12 cellular contexts compared by ENCODE assay signal in genomic region chr6:111938710-111939109, GRCh38.
DNase-seq lines count a peak whose midpoint lies in the region; ATAC-seq, FAIRE-seq and TF ChIP-seq lines count a peak whose summit lies in the region.
"Had no signal": no experiment of that assay in that cellular context is flagged by ENCODE, and none has a peak within 500 bp of the region (broad histone marks: within the 10 kb centered on the region; RNA-seq: fewer than 3 reads in every experiment).

No MANE protein-coding gene starts in this region.

- H3K4me3 Mint-ChIP-seq in stimulated activated memory B cell treated with anti-CD40 and anti-IgM and Interleukin-4, amounts not matched to agents 10 μg/mL and 1 μg/mL and 100 μg/mL, for 72 hours: no peak overlapping the region
- H3K4me3 Mint-ChIP-seq: activated naive CD8-positive, alpha-beta T cell treated with anti-CD3 and anti-CD28 coated beads, Interleukin-2, amount 10 ng/mL, durations not matched to agents 7 days and 5 days; CD4-positive, CD25-positive, alpha-beta regulatory T cell had no signal

- peaks cover 4% of the 10 kb centered on the region for H3K9me3 Mint-ChIP-seq in stimulated activated memory B cell treated with anti-CD40 and anti-IgM and Interleukin-4, amounts not matched to agents 10 μg/mL and 1 μg/mL and 100 μg/mL, for 72 hours

- DNase-seq in COR-L47 (lab: John Stamatoyannopoulos, UW): peak; percentile 41
- DNase-seq in HS-27A (ENCODE audit: low read depth): peak; percentile 41
- peak; percentile 85 for DNase-seq in SW480 (ENCODE audit: low spot score)
- DNase-seq in foreskin keratinocyte: peak; percentile 80 to 81
- DNase-seq in GM13977 (ENCODE audit: low spot score): no peak
- DNase-seq in GM12892 (ENCODE audit: insufficient read length): no peak
- DNase-seq in suprapubic skin (ENCODE audit: low spot score in 2 of 2): no peak
- DNase-seq: activated naive CD8-positive, alpha-beta T cell treated with anti-CD3 and anti-CD28 coated beads, Interleukin-2, amount 10 ng/mL, durations not matched to agents 7 days and 5 days; CD4-positive, CD25-positive, alpha-beta regulatory T cell; T-helper 9 cell had no signal

- no peaks in the 10 kb centered on the region for H3K36me3 ChIP-seq in suprapubic skin

- TF ChIP-seq EP300 in suprapubic skin (IDR thresholded peaks at IDR 0.05): no peak

- H3K27me3 Mint-ChIP-seq in stimulated activated memory B cell treated with anti-CD40 and anti-IgM and Interleukin-4, amounts not matched to agents 10 μg/mL and 1 μg/mL and 100 μg/mL, for 72 hours: peaks cover 33% of the 10 kb centered on the region
- H3K27me3 Mint-ChIP-seq: activated naive CD8-positive, alpha-beta T cell treated with anti-CD3 and anti-CD28 coated beads, Interleukin-2, amount 10 ng/mL, durations not matched to agents 7 days and 5 days; CD4-positive, CD25-positive, alpha-beta regulatory T cell had no signal

- H3K36me3 Mint-ChIP-seq in stimulated activated memory B cell treated with anti-CD40 and anti-IgM and Interleukin-4, amounts not matched to agents 10 μg/mL and 1 μg/mL and 100 μg/mL, for 72 hours: no peaks in the 10 kb centered on the region
- H3K36me3 Mint-ChIP-seq: activated naive CD8-positive, alpha-beta T cell treated with anti-CD3 and anti-CD28 coated beads, Interleukin-2, amount 10 ng/mL, durations not matched to agents 7 days and 5 days; CD4-positive, CD25-positive, alpha-beta regulatory T cell had no signal

- 65% methylated on average over 4 of the region's 4 CpGs for WGBS in suprapubic skin

- TF ChIP-seq CTCF in foreskin keratinocyte (conservative IDR thresholded peaks at IDR 0.05) (no peak), GM13977 (IDR thresholded peaks at IDR 0.05; ENCODE audit: extremely low read depth, insufficient read depth, missing control alignments) (no peak), suprapubic skin (IDR thresholded peaks at IDR 0.05) (no peak)

- in situ Hi-C loops in GM13977 (cut with MboI; ENCODE audit: low pct_unique_long_range_greater_than_20kb, low sequenced_read_pairs, unreplicated experiment): no loop called here

- no peak overlapping the region for H3K4me3 ChIP-seq in suprapubic skin
- H3K4me3 ChIP-seq: skin epidermis had no signal

- no peak overlapping the region for H3K27ac Mint-ChIP-seq in stimulated activated memory B cell treated with anti-CD40 and anti-IgM and Interleukin-4, amounts not matched to agents 10 μg/mL and 1 μg/mL and 100 μg/mL, for 72 hours
- H3K27ac Mint-ChIP-seq: activated naive CD8-positive, alpha-beta T cell treated with anti-CD3 and anti-CD28 coated beads, Interleukin-2, amount 10 ng/mL, durations not matched to agents 7 days and 5 days; CD4-positive, CD25-positive, alpha-beta regulatory T cell had no signal

- H3K9me3 ChIP-seq in suprapubic skin: no peaks in the 10 kb centered on the region

- no peaks in the 10 kb centered on the region for H3K4me1 Mint-ChIP-seq in stimulated activated memory B cell treated with anti-CD40 and anti-IgM and Interleukin-4, amounts not matched to agents 10 μg/mL and 1 μg/mL and 100 μg/mL, for 72 hours

- FAIRE-seq in GM12892 (lab: Jason Lieb, UNC): no peak

- H3K27ac ChIP-seq in foreskin keratinocyte (peak overlapping the region; percentile 22), suprapubic skin (no peak overlapping the region)
- H3K27ac ChIP-seq: skin epidermis had no signal

- ATAC-seq in foreskin keratinocyte: peak; percentile 89
- ATAC-seq in stimulated activated memory B cell treated with anti-CD40 and anti-IgM and Interleukin-4, amounts not matched to agents 10 μg/mL and 1 μg/mL and 100 μg/mL, for 72 hours: no peak

- H3K27me3 ChIP-seq in foreskin keratinocyte: no peaks in the 10 kb centered on the region
- no peaks in the 10 kb centered on the region for H3K27me3 ChIP-seq in suprapubic skin

- H3K4me1 ChIP-seq in foreskin keratinocyte (peaks cover 10% of the 10 kb centered on the region), suprapubic skin (no peaks in the 10 kb centered on the region)

- TF ChIP-seq POLR2A in GM12892 (IDR thresholded peaks at IDR 0.05; ENCODE audit: low read depth, low read length) (no peak), suprapubic skin (IDR thresholded peaks at IDR 0.05) (no peak)

Comparison
In these comparisons a context has a peak if more than half of its experiments do, and no peak if none do; other contexts are left out.
1. DNase-seq: peak in COR-L47 (single experiment), HS-27A (single experiment), SW480 (single experiment) and foreskin keratinocyte (2 of 2); none in GM13977 (single experiment), GM12892 (single experiment) and suprapubic skin (0 of 2).